10 cellular contexts compared by ENCODE assay signal in the genomic region with DNA sequence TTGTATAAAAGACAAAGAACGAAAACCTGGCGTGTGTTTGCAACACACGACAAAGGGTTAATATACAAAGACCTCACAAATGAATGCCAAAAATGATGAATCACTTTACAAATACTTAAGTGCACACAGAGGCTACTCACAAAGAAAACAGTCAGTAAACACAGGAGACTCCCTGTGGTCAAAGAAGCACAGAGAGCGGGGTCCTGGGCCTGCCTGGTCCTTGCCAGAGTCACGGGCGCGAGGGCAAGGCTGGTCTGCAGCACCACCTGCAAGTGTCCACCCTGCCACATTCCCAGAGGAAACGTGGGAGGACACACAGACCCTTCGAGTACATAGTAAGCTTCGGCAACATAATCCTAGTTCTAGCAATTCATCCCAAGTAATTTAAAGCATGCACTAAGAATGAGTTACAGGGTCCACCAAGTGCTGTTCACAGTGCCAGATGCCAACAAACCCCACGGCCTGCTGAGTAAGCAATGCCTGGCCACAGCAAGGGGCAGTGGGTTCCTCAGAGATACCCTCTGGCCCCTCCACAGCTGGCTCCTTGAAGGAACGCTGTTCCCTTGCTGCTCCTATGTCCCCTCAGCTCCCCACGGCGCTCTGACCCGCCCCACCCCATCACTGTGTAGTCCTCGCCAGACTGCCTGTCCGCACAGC. TPM values are rescaled to one million over a fixed set of nuclear protein-coding genes. Genes with fewer than 3 reads are reported as not detected.
A peak's percentile ranks its signal among the peaks of the same experiment; 100 is the strongest.
DNase-seq lines count a peak whose midpoint lies in the region; ATAC-seq and FAIRE-seq lines count a peak whose summit lies in the region.
"Had no signal": no experiment of that assay in that cellular context is flagged by ENCODE, and none has a peak within 500 bp of the region (broad histone marks: within the 10 kb centered on the region; RNA-seq: fewer than 3 reads in every experiment).

No MANE protein-coding gene starts in this region.

- CTCF ChIA-PET in CD8-positive, alpha-beta memory T cell (lab: Charles Lee): no interaction called here

- H3K27ac ChIP-seq in epithelial cell of prostate: no peak overlapping the region
- no peak overlapping the region for H3K27ac ChIP-seq in CD8-positive, alpha-beta memory T cell (ENCODE audit: low read depth, low read length)
- H3K27ac ChIP-seq: neural progenitor cell had no signal

- no peaks in the 10 kb centered on the region for H3K27me3 Mint-ChIP-seq in activated naive CD8-positive, alpha-beta T cell treated with anti-CD3 and anti-CD28 coated beads, Interleukin-2, amount 50 U/mL, for 24 hours
- H3K27me3 Mint-ChIP-seq in CD8-positive, alpha-beta memory T cell: no peaks in the 10 kb centered on the region

- DNase-seq in GM03348 (ENCODE audit: low spot score) (peak; percentile 78), RCC 7860 (ENCODE audit: low spot score) (peak; percentile 74), epithelial cell of prostate (ENCODE audit: low read depth, low spot score) (peak; percentile 29), skeletal muscle cell (ENCODE audit: low read depth) (peak; percentile 64), GM19240 (ENCODE audit: insufficient read length, low spot score) (no peak), NCI-H510A (lab: John Stamatoyannopoulos, UW) (no peak)
- no peak for DNase-seq in activated naive CD8-positive, alpha-beta T cell treated with anti-CD3 and anti-CD28 coated beads, Interleukin-2, amount 50 U/mL, for 24 hours
- no peak for DNase-seq in CD8-positive, alpha-beta memory T cell
- DNase-seq: central memory CD4-positive, alpha-beta T cell had no signal

- H3K36me3 ChIP-seq in CD8-positive, alpha-beta memory T cell (ENCODE audit: insufficient read depth, low read length): peaks cover 14% of the 10 kb centered on the region

- peak; percentile 29 for FAIRE-seq in RCC 7860 (lab: Jason Lieb, UNC)

- ATAC-seq in activated naive CD8-positive, alpha-beta T cell treated with anti-CD3 and anti-CD28 coated beads, Interleukin-2, amount 50 U/mL, for 24 hours: no peak

- no peak overlapping the region for H3K27ac Mint-ChIP-seq in activated naive CD8-positive, alpha-beta T cell treated with anti-CD3 and anti-CD28 coated beads, Interleukin-2, amount 50 U/mL, for 24 hours
- H3K27ac Mint-ChIP-seq in CD8-positive, alpha-beta memory T cell: peak overlapping the region in 2 of 8 donors; percentile 35 to 43
- H3K27ac Mint-ChIP-seq: neural progenitor cell had no signal

- H3K27me3 ChIP-seq in CD8-positive, alpha-beta memory T cell (ENCODE audit: insufficient read depth, low read length, poor library complexity, severe bottlenecking): no peaks in the 10 kb centered on the region
- H3K27me3 ChIP-seq: neural progenitor cell had no signal

- no peak overlapping the region for H3K4me3 ChIP-seq in skeletal muscle cell (ENCODE audit: low read depth, low read length)
- no peak overlapping the region for H3K4me3 ChIP-seq in CD8-positive, alpha-beta memory T cell (ENCODE audit: low read length)
- H3K4me3 ChIP-seq: neural progenitor cell had no signal

- H3K36me3 Mint-ChIP-seq in activated naive CD8-positive, alpha-beta T cell treated with anti-CD3 and anti-CD28 coated beads, Interleukin-2, amount 50 U/mL, for 24 hours (ENCODE audit: low read depth): peaks cover 38% of the 10 kb centered on the region
- H3K36me3 Mint-ChIP-seq in CD8-positive, alpha-beta memory T cell: peaks cover 0 to 77% (median 8%) of the 10 kb centered on the region in 3 donors

- POLR2A ChIA-PET in CD8-positive, alpha-beta memory T cell (lab: Charles Lee): no interaction called here

- no peak overlapping the region for H3K4me3 Mint-ChIP-seq in activated naive CD8-positive, alpha-beta T cell treated with anti-CD3 and anti-CD28 coated beads, Interleukin-2, amount 50 U/mL, for 24 hours
- H3K4me3 Mint-ChIP-seq in CD8-positive, alpha-beta memory T cell: no peak overlapping the region
- H3K4me3 Mint-ChIP-seq: neural progenitor cell had no signal

- H3K9me3 Mint-ChIP-seq in activated naive CD8-positive, alpha-beta T cell treated with anti-CD3 and anti-CD28 coated beads, Interleukin-2, amount 50 U/mL, for 24 hours: no peaks in the 10 kb centered on the region
- no peaks in the 10 kb centered on the region for H3K9me3 Mint-ChIP-seq in CD8-positive, alpha-beta memory T cell
- H3K9me3 Mint-ChIP-seq: neural progenitor cell had no signal

- no peaks in the 10 kb centered on the region for H3K4me1 ChIP-seq in CD8-positive, alpha-beta memory T cell (ENCODE audit: insufficient read depth, low read length)
- H3K4me1 ChIP-seq: neural progenitor cell had no signal

- H3K9me3 ChIP-seq in CD8-positive, alpha-beta memory T cell (ENCODE audit: low read length): no peaks in the 10 kb centered on the region

- peaks cover 16% of the 10 kb centered on the region for H3K4me1 Mint-ChIP-seq in activated naive CD8-positive, alpha-beta T cell treated with anti-CD3 and anti-CD28 coated beads, Interleukin-2, amount 50 U/mL, for 24 hours
- H3K4me1 Mint-ChIP-seq in CD8-positive, alpha-beta memory T cell: peaks cover 7 to 15% (median 10%) of the 10 kb centered on the region in 3 donors

RNA-seq across cellular contexts. Expression of gene FAAP100, which starts 24.6 kb away (rescaled TPM):
- total RNA-seq in CD8-positive, alpha-beta memory T cell: 10 to 100 TPM; 52.5 to 55.3 TPM
- 19.2 TPM for polyA plus RNA-seq in CD8-positive, alpha-beta memory T cell

RNA-seq across cellular contexts. Expression of gene FSCN2, which starts 48.6 kb away (rescaled TPM):
- total RNA-seq in CD8-positive, alpha-beta memory T cell: under 1 TPM; 0.46 to 0.49 TPM
- polyA plus RNA-seq in CD8-positive, alpha-beta memory T cell: not detected

Comparison
In these comparisons a context has a peak if more than half of its experiments do, and no peak if none do; other contexts are left out.
1. DNase-seq: peak in GM03348 (single experiment), RCC 7860 (single experiment), epithelial cell of prostate (single experiment) and skeletal muscle cell (single experiment); none in GM19240 (single experiment), activated naive CD8-positive, alpha-beta T cell treated with anti-CD3 and anti-CD28 coated beads, Interleukin-2, amount 50 U/mL, for 24 hours (single experiment), CD8-positive, alpha-beta memory T cell (0 of 5) and NCI-H510A (single experiment).